22 cellular contexts compared by ENCODE assay signal in the genomic region with DNA sequence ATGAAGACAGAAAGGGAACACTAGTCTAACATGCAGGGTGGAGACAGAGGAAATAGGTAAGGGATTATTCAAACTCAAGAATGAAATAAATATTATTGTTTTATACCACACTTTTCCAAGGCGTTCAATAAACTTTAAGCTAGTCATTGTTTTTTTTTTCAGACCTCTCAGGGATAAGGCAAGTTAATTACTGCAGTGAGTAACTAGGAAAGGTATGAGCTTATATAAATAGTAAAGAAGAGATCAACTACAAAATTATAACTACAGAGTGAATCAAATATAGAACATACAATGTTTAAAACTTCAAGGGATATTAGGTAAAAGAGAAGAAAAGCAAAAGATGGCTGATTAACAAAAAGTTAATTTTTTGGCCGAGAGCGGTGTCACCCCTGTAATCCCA. TPM values are rescaled to one million over a fixed set of nuclear protein-coding genes. Genes with fewer than 3 reads are reported as not detected.
A peak's percentile ranks its signal among the peaks of the same experiment; 100 is the strongest.
DNase-seq lines count a peak whose midpoint lies in the region; ATAC-seq, FAIRE-seq and TF ChIP-seq lines count a peak whose summit lies in the region.
"Had no signal": no experiment of that assay in that cellular context is flagged by ENCODE, and none has a peak within 500 bp of the region (broad histone marks: within the 10 kb centered on the region; RNA-seq: fewer than 3 reads in every experiment).

No MANE protein-coding gene starts in this region.

- peaks cover 2% of the 10 kb centered on the region for H3K36me3 Mint-ChIP-seq in T-helper 17 cell (ENCODE audit: low read depth)

- H3K4me3 Mint-ChIP-seq in T-helper 17 cell, result no peak overlapping the region
- H3K4me3 Mint-ChIP-seq: B cell; CD4-positive, CD25-positive, alpha-beta regulatory T cell; H9 had no signal

- peak; percentile 66 for DNase-seq in EH (ENCODE audit: low read depth)
- DNase-seq in T-helper 17 cell, result no peak
- DNase-seq in foreskin fibroblast, result peak; percentile 4 to 8
- peak; percentile 1 for DNase-seq in stromal cell of bone marrow (ENCODE audit: low read depth)
- no peak for DNase-seq in NCI-H524 treated with DMSO at 0.1 percent for 48 hours (lab: John Stamatoyannopoulos, UW)
- no peak for DNase-seq in HTR-8/SVneo (ENCODE audit: insufficient read length, low spot score)
- DNase-seq in amygdala (lab: John Stamatoyannopoulos, UW), result no peak
- DNase-seq: ACHN; CD4-positive, CD25-positive, alpha-beta regulatory T cell; DMS79; GDM1; H9; Karpas-422; MM.1S; NCI-H1092 treated with DMSO at 0.1 percent for 48 hours; NCI-H1694; NCI-H510A treated with DMSO at 0.1 percent for 48 hours had no signal

- no peak for FAIRE-seq in HTR-8/SVneo (lab: Jason Lieb, UNC)
- FAIRE-seq: D721Med, GM12878 had no signal

- H3K27ac Mint-ChIP-seq in T-helper 17 cell, result peak overlapping the region; percentile 86
- H3K27ac Mint-ChIP-seq: B cell, H9 had no signal

- H3K9me3 ChIP-seq in T-helper 17 cell (ENCODE audit: control insufficient read depth, low read length, poor library complexity, severe bottlenecking), result no peaks in the 10 kb centered on the region

- no peak for ATAC-seq in T-helper 17 cell
- ATAC-seq: GM12878, Panc1 had no signal

- TF ChIP-seq CTCF in foreskin fibroblast (IDR thresholded peaks at IDR 0.05; ENCODE audit: low read depth, low read length), result no peak

- H3K27me3 Mint-ChIP-seq in T-helper 17 cell, result no peaks in the 10 kb centered on the region
- H3K27me3 Mint-ChIP-seq: B cell; CD4-positive, CD25-positive, alpha-beta regulatory T cell had no signal

- H3K4me1 Mint-ChIP-seq in T-helper 17 cell, result peaks cover 20% of the 10 kb centered on the region
- H3K4me1 Mint-ChIP-seq: B cell, H9 had no signal

- H3K4me3 ChIP-seq in foreskin fibroblast (ENCODE audit: low read depth in 1 of 2, low read length in 2 of 2), result no peak overlapping the region
- H3K4me3 ChIP-seq: GM12878, SK-N-MC had no signal

RNA-seq across cellular contexts. Expression of gene XXYLT1, which starts 31.5 kb away (rescaled TPM):
- total RNA-seq in T-helper 17 cell, result 1 to 10 TPM; 7.6 to 7.7 TPM

Comparison
In these comparisons a context has a peak if more than half of its experiments do, and no peak if none do; other contexts are left out.
1. DNase-seq: peak in EH (single experiment), foreskin fibroblast (2 of 2) and stromal cell of bone marrow (single experiment); none in T-helper 17 cell (0 of 3), NCI-H524 treated with DMSO at 0.1 percent for 48 hours (single experiment), HTR-8/SVneo (single experiment) and amygdala (0 of 56).